23 cellular contexts compared by ENCODE assay signal in the genomic region with DNA sequence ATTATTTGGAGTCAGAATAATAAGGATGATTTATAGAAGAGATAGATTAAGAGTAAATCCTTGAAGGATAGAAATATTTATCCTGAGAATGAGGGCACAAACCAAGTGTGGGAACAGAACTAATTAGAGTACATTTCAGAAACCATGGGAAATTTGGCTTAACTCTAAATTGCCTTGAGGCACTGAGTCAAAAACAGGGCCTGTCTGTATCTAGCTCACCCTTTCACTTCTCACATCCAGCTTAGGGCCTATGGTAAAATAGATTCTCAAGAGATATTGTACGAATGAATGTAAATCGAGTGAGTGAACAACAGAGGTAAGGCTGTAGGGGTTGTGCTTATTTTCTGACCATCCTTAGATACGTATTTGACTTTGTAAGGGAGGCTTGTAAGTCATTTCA.
DNase-seq lines count a peak whose midpoint lies in the region; ATAC-seq and TF ChIP-seq lines count a peak whose summit lies in the region.
"Had no signal": no experiment of that assay in that cellular context is flagged by ENCODE, and none has a peak within 500 bp of the region (broad histone marks: within the 10 kb centered on the region; RNA-seq: fewer than 3 reads in every experiment).

No MANE protein-coding gene starts in this region.

- POLR2A ChIA-PET in MCF 10A (lab: Yijun Ruan, JAX): interaction anchor here (0.6 kb wide), 1 partner anchor 766 kb away, joined by 6 read pairs; no protein-coding TSS in a partner anchor
- POLR2A ChIA-PET in activated CD8-positive, alpha-beta T cell treated with anti-CD3 and anti-CD28 coated beads for 36 hours (lab: Charles Lee): no interaction called here

- no peaks in the 10 kb centered on the region for H3K27me3 ChIP-seq in breast epithelium
- H3K27me3 ChIP-seq in SJCRH30: no peaks in the 10 kb centered on the region
- H3K27me3 ChIP-seq in foreskin keratinocyte: no peaks in the 10 kb centered on the region

- peaks cover 16% of the 10 kb centered on the region for H3K4me1 Mint-ChIP-seq in MCF 10A (ENCODE audit: insufficient read depth, unreplicated experiment)
- H3K4me1 Mint-ChIP-seq in activated CD8-positive, alpha-beta T cell treated with anti-CD3 and anti-CD28 coated beads for 36 hours (ENCODE audit: low read depth): peaks cover 3% of the 10 kb centered on the region
- H3K4me1 Mint-ChIP-seq: CD14-positive monocyte, IgD-negative memory B cell had no signal

- H3K27ac ChIP-seq in breast epithelium (no peak overlapping the region), SJCRH30 (peak overlapping the region; percentile 9; the same call in 1 of the 2 replicates), foreskin keratinocyte (peak overlapping the region; percentile 76)
- H3K27ac ChIP-seq: 22Rv1, HL-60, RWPE1 had no signal

- no peak for TF ChIP-seq POLR2A in breast epithelium (IDR thresholded peaks at IDR 0.05)

- H3K4me3 Mint-ChIP-seq in MCF 10A (ENCODE audit: unreplicated experiment): no peak overlapping the region
- H3K4me3 Mint-ChIP-seq in activated CD8-positive, alpha-beta T cell treated with anti-CD3 and anti-CD28 coated beads for 36 hours: no peak overlapping the region
- H3K4me3 Mint-ChIP-seq: CD14-positive monocyte, HFFc6, IgD-negative memory B cell had no signal

- BruUV-seq in MCF 10A (replicated peaks; lab: Mats Ljungman, UMichigan): no TSS peak

- no peaks in the 10 kb centered on the region for H3K27me3 Mint-ChIP-seq in MCF 10A (ENCODE audit: insufficient read depth, unreplicated experiment)
- H3K27me3 Mint-ChIP-seq in activated CD8-positive, alpha-beta T cell treated with anti-CD3 and anti-CD28 coated beads for 36 hours: no peaks in the 10 kb centered on the region
- H3K27me3 Mint-ChIP-seq: IgD-negative memory B cell had no signal

- TF ChIP-seq CTCF in MCF 10A (IDR thresholded peaks at IDR 0.05; ENCODE audit: unreplicated experiment) (no peak), breast epithelium (IDR thresholded peaks at IDR 0.05) (no peak), foreskin keratinocyte (conservative IDR thresholded peaks at IDR 0.05) (no peak)
- TF ChIP-seq CTCF in activated CD8-positive, alpha-beta T cell treated with anti-CD3 and anti-CD28 coated beads for 36 hours (IDR thresholded peaks at IDR 0.05): no peak

- H3K27ac Mint-ChIP-seq in MCF 10A (ENCODE audit: low read depth, unreplicated experiment): no peak overlapping the region
- no peak overlapping the region for H3K27ac Mint-ChIP-seq in activated CD8-positive, alpha-beta T cell treated with anti-CD3 and anti-CD28 coated beads for 36 hours
- H3K27ac Mint-ChIP-seq: CD14-positive monocyte, HFFc6, IgD-negative memory B cell had no signal

- intact Hi-C loops in MCF 10A (cut with micrococcal nuclease): no loop called here
- intact Hi-C loops in breast epithelium (cut with DNase I; ENCODE audit: low total_unique reads): no loop called here
- intact Hi-C loops in activated CD8-positive, alpha-beta T cell treated with anti-CD3 and anti-CD28 coated beads for 36 hours (cut with micrococcal nuclease): no loop called here
- intact Hi-C loops in left ventricle myocardium superior (cut with micrococcal nuclease): no loop called here

- DNase-seq in MCF 10A (ENCODE audit: unreplicated experiment) (peak; percentile 7), breast epithelium (ENCODE audit: low spot score in 2 of 2) (no peak), SJCRH30 (peak in 1 of 2 experiments; percentile 25), foreskin keratinocyte (peak in 1 of 2 donors; percentile 60), left ventricle myocardium superior (no peak), NCI-H82 treated with DMSO at 0.1 percent for 48 hours (lab: John Stamatoyannopoulos, UW; ENCODE audit: unreplicated experiment) (no peak)
- no peak for DNase-seq in activated CD8-positive, alpha-beta T cell treated with anti-CD3 and anti-CD28 coated beads for 36 hours
- DNase-seq: DMS 273 treated with DMSO at 0.1 percent for 48 hours, DND-41, GF-D8, HFFc6, Karpas-422, MM.1S, NCI-H1092 treated with DMSO at 0.1 percent for 48 hours, NCI-H146, NCI-H2081, NCI-H446 treated with DMSO at 0.1 percent for 48 hours had no signal

- no peaks in the 10 kb centered on the region for H3K36me3 Mint-ChIP-seq in MCF 10A (ENCODE audit: insufficient read depth, unreplicated experiment)
- no peaks in the 10 kb centered on the region for H3K36me3 Mint-ChIP-seq in activated CD8-positive, alpha-beta T cell treated with anti-CD3 and anti-CD28 coated beads for 36 hours (ENCODE audit: low read depth)
- H3K36me3 Mint-ChIP-seq: CD14-positive monocyte, IgD-negative memory B cell had no signal

- H3K36me3 ChIP-seq in breast epithelium (no peaks in the 10 kb centered on the region), SJCRH30 (no peaks in the 10 kb centered on the region)

- no peaks in the 10 kb centered on the region for H3K9me3 ChIP-seq in breast epithelium
- H3K9me3 ChIP-seq in SJCRH30 (replicated peaks): no peaks in the 10 kb centered on the region

- no peak overlapping the region for H3K4me3 ChIP-seq in breast epithelium
- H3K4me3 ChIP-seq in SJCRH30: no peak overlapping the region

- peak; percentile 2 for ATAC-seq in foreskin keratinocyte
- ATAC-seq in activated CD8-positive, alpha-beta T cell treated with anti-CD3 and anti-CD28 coated beads for 36 hours: no peak
- ATAC-seq in SK-N-SH treated with all-trans-retinoic acid at 6 μM for 48 hours: no peak
- no peak for ATAC-seq in left ventricle myocardium superior

- CTCF ChIA-PET in MCF 10A (lab: Yijun Ruan, JAX): interaction anchor here (0.6 kb wide), 1 partner anchor 277 kb away, joined by 3 read pairs; no protein-coding TSS in a partner anchor
- CTCF ChIA-PET in activated CD8-positive, alpha-beta T cell treated with anti-CD3 and anti-CD28 coated beads for 36 hours (lab: Charles Lee): no interaction called here

- no peaks in the 10 kb centered on the region for H3K4me1 ChIP-seq in breast epithelium
- peaks cover 33% of the 10 kb centered on the region for H3K4me1 ChIP-seq in SJCRH30
- H3K4me1 ChIP-seq in foreskin keratinocyte: peaks cover 30% of the 10 kb centered on the region

- no peaks in the 10 kb centered on the region for H3K9me3 Mint-ChIP-seq in MCF 10A (ENCODE audit: unreplicated experiment)
- no peaks in the 10 kb centered on the region for H3K9me3 Mint-ChIP-seq in activated CD8-positive, alpha-beta T cell treated with anti-CD3 and anti-CD28 coated beads for 36 hours
- H3K9me3 Mint-ChIP-seq: HFFc6, IgD-negative memory B cell had no signal

TF ChIP-seq in SK-N-SH treated with all-trans-retinoic acid at 6 μM for 48 hours, 23 proteins besides CTCF, POLR2A, EP300 and RAD21 (continues in another document):
- TF ChIP-seq ZFP30 (CRISPR knock-in tag; IDR thresholded peaks at IDR 0.05) (no peak), ARNTL (CRISPR knock-in tag; IDR thresholded peaks at IDR 0.05; ENCODE audit: borderline replicate concordance, low read depth) (no peak), ZFP3 (CRISPR knock-in tag; IDR thresholded peaks at IDR 0.05) (no peak), ISL1 (CRISPR knock-in tag; IDR thresholded peaks at IDR 0.05) (no peak), GLIS3 (CRISPR knock-in tag; IDR thresholded peaks at IDR 0.05) (no peak), TOX (CRISPR knock-in tag; IDR thresholded peaks at IDR 0.05; ENCODE audit: borderline replicate concordance) (no peak), ESRRG (CRISPR knock-in tag; IDR thresholded peaks at IDR 0.05) (no peak), ZC3H10 (CRISPR knock-in tag; IDR thresholded peaks at IDR 0.05) (no peak), ZNF565 (CRISPR knock-in tag; conservative IDR thresholded peaks at IDR 0.05; ENCODE audit: low read depth) (no peak), PPARA (CRISPR knock-in tag; IDR thresholded peaks at IDR 0.05; ENCODE audit: borderline replicate concordance) (no peak), TSHZ2 (CRISPR knock-in tag; IDR thresholded peaks at IDR 0.05) (no peak), BACH2 (CRISPR knock-in tag; IDR thresholded peaks at IDR 0.05; ENCODE audit: borderline replicate concordance) (no peak), RARB (CRISPR knock-in tag; IDR thresholded peaks at IDR 0.05) (no peak), POU6F1 (CRISPR knock-in tag; IDR thresholded peaks at IDR 0.05; ENCODE audit: borderline replicate concordance, low read depth) (no peak), SNAI2 (CRISPR knock-in tag; IDR thresholded peaks at IDR 0.05) (no peak), OSR1 (CRISPR knock-in tag; IDR thresholded peaks at IDR 0.05) (no peak)

Comparison
In these comparisons a context has a peak if more than half of its experiments do, and no peak if none do; other contexts are left out.
1. H3K27ac ChIP-seq: peak in SJCRH30 (single experiment) and foreskin keratinocyte (single experiment); none in breast epithelium (0 of 2).